ENCODE assay signal across 1 cellular context in the genomic region with DNA sequence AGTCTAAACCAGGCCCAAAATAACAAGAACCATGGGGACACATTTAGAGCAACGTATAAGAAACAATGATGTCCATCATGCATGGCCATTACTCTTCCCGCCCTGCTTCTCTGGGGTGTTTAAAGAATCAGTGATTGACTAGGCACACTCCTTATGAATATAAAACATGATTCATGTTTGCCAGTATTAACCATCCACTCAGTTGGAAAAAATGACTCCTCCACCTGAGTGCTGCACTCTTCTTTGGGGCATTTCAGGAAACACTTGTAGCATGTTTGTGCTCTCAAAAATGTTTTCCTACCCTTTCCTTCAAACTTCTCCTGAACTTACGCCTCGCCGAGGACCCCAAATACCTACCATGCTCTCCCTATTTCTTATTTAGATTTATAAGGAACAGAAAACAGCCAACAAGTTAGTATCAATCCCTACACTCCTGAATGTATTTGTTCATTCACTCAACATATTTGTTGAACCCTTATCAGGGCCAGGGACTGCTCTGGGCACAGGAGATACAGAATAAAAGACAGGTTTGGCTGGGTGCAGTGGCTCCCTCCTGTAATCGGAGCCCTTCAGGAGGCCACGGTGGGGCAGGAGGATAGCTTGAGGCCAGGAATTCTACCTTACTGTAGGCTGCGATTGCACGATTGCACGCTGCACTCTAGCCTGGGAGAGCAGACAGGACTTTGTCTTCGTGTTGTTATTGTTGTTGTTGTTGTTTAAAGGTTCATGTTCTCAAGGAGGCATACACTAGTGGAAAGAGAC.
TF ChIP-seq lines count a peak whose summit lies in the region.

No MANE protein-coding gene starts in this region.

TF ChIP-seq in SK-N-SH treated with all-trans-retinoic acid at 6 μM for 48 hours, 23 proteins besides CTCF, POLR2A, EP300 and RAD21 (continued from another document):
- TF ChIP-seq, protein P1, sequence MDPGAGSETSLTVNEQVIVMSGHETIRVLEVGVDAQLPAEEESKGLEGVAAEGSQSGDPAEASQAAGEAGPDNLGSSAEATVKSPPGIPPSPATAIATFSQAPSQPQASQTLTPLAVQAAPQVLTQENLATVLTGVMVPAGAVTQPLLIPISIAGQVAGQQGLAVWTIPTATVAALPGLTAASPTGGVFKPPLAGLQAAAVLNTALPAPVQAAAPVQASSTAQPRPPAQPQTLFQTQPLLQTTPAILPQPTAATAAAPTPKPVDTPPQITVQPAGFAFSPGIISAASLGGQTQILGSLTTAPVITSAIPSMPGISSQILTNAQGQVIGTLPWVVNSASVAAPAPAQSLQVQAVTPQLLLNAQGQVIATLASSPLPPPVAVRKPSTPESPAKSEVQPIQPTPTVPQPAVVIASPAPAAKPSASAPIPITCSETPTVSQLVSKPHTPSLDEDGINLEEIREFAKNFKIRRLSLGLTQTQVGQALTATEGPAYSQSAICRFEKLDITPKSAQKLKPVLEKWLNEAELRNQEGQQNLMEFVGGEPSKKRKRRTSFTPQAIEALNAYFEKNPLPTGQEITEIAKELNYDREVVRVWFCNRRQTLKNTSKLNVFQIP (CRISPR knock-in tag; IDR thresholded peaks at IDR 0.05; ENCODE audit: borderline replicate concordance, low read depth): no peak
- TF ChIP-seq ZNF8 (CRISPR knock-in tag; IDR thresholded peaks at IDR 0.05) (no peak), TCF4 (CRISPR knock-in tag; IDR thresholded peaks at IDR 0.05; ENCODE audit: borderline replicate concordance) (no peak), BACH2 (CRISPR knock-in tag; IDR thresholded peaks at IDR 0.05; ENCODE audit: borderline replicate concordance) (no peak), ZNF565 (CRISPR knock-in tag; conservative IDR thresholded peaks at IDR 0.05; ENCODE audit: low read depth) (no peak), ISL1 (CRISPR knock-in tag; IDR thresholded peaks at IDR 0.05) (no peak), SNAI2 (CRISPR knock-in tag; IDR thresholded peaks at IDR 0.05) (no peak), ZFP30 (CRISPR knock-in tag; IDR thresholded peaks at IDR 0.05) (no peak)
- TF ChIP-seq, protein P2, sequence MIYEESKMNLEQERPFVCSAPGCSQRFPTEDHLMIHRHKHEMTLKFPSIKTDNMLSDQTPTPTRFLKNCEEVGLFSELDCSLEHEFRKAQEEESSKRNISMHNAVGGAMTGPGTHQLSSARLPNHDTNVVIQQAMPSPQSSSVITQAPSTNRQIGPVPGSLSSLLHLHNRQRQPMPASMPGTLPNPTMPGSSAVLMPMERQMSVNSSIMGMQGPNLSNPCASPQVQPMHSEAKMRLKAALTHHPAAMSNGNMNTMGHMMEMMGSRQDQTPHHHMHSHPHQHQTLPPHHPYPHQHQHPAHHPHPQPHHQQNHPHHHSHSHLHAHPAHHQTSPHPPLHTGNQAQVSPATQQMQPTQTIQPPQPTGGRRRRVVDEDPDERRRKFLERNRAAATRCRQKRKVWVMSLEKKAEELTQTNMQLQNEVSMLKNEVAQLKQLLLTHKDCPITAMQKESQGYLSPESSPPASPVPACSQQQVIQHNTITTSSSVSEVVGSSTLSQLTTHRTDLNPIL (CRISPR knock-in tag; IDR thresholded peaks at IDR 0.05; ENCODE audit: low read depth): no peak
